25 cellular contexts compared by ENCODE assay signal in the genomic region with DNA sequence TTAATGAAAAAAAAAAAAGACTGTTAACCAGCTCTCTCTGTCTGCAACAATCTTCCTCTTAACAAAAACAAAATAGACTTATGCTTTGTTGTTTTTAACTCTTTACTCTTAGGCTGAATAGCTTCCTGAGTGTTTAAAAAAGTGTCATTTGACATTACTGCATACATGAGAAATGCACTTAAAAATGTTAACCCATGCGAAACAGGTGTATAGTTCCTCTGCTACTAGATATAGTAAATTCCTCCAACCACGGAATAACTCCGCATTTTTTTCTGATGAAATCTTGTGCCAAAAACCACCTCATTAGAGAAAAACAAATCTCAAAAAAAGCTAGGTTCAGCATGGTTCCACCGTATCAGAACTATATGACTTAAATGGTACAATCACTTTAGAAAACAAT.
"Had no signal": no experiment of that assay in that cellular context is flagged by ENCODE, and none has a peak within 500 bp of the region (broad histone marks: within the 10 kb centered on the region; RNA-seq: fewer than 3 reads in every experiment).

No MANE protein-coding gene starts in this region.

- H3K36me3 ChIP-seq: left ventricle myocardium inferior, pancreas, right atrium auricular region, right lobe of liver, tibial nerve, uterus had no signal

- H3K27me3 Mint-ChIP-seq: naive thymus-derived CD4-positive, alpha-beta T cell; natural killer cell treated with Interleukin-12 subunit alpha and Interleukin-12 subunit beta and Interleukin-15 and Interleukin-18, amount 100 ng/mL, for 72 hours; stimulated activated memory B cell treated with anti-CD40 and anti-IgM and Interleukin-4, amounts not matched to agents 10 μg/mL and 1 μg/mL and 100 μg/mL, for 72 hours; stimulated activated naive CD8-positive, alpha-beta T cell treated with anti-CD3 and anti-CD28 coated beads, Interleukin-15, amount 100 ng/mL, for 72 hours; type B pancreatic cell had no signal

- H3K9me3 Mint-ChIP-seq: stimulated activated naive CD8-positive, alpha-beta T cell treated with anti-CD3 and anti-CD28 coated beads, Interleukin-15, amount 100 ng/mL, for 72 hours; type B pancreatic cell had no signal

- H3K4me3 Mint-ChIP-seq: naive thymus-derived CD4-positive, alpha-beta T cell; natural killer cell treated with Interleukin-12 subunit alpha and Interleukin-12 subunit beta and Interleukin-15 and Interleukin-18, amount 100 ng/mL, for 72 hours; stimulated activated memory B cell treated with anti-CD40 and anti-IgM and Interleukin-4, amounts not matched to agents 10 μg/mL and 1 μg/mL and 100 μg/mL, for 72 hours; stimulated activated naive CD8-positive, alpha-beta T cell treated with anti-CD3 and anti-CD28 coated beads, Interleukin-15, amount 100 ng/mL, for 72 hours; type B pancreatic cell had no signal

- H3K27ac ChIP-seq: hepatocyte, left ventricle myocardium inferior, pancreas, psoas muscle, right atrium auricular region, right lobe of liver, tibial nerve, uterus had no signal

- H3K36me3 Mint-ChIP-seq: naive thymus-derived CD4-positive, alpha-beta T cell; natural killer cell treated with Interleukin-12 subunit alpha and Interleukin-12 subunit beta and Interleukin-15 and Interleukin-18, amount 100 ng/mL, for 72 hours; stimulated activated memory B cell treated with anti-CD40 and anti-IgM and Interleukin-4, amounts not matched to agents 10 μg/mL and 1 μg/mL and 100 μg/mL, for 72 hours; type B pancreatic cell had no signal

- H3K27me3 ChIP-seq: hepatocyte, pancreas, right atrium auricular region, right lobe of liver, tibial nerve, uterus had no signal

- H3K4me3 ChIP-seq: hepatocyte, left ventricle myocardium inferior, lung, mucosa of descending colon, pancreas, psoas muscle, right atrium auricular region, right lobe of liver, smooth muscle cell, tibial nerve, uterus had no signal

- ATAC-seq: mucosa of descending colon; naive thymus-derived CD4-positive, alpha-beta T cell; natural killer cell treated with Interleukin-12 subunit alpha and Interleukin-12 subunit beta and Interleukin-15 and Interleukin-18, amount 100 ng/mL, for 72 hours; pancreas; psoas muscle; right lobe of liver; stimulated activated memory B cell treated with anti-CD40 and anti-IgM and Interleukin-4, amounts not matched to agents 10 μg/mL and 1 μg/mL and 100 μg/mL, for 72 hours; stimulated activated naive CD8-positive, alpha-beta T cell treated with anti-CD3 and anti-CD28 coated beads, Interleukin-15, amount 100 ng/mL, for 72 hours had no signal

- H3K9me3 ChIP-seq: left ventricle myocardium inferior, mucosa of descending colon, pancreas, psoas muscle, right atrium auricular region, right lobe of liver, tibial nerve, uterus had no signal

- DNase-seq: islet precursor cell; left ventricle myocardium inferior; midbrain; mucosa of descending colon; naive thymus-derived CD4-positive, alpha-beta T cell; pancreas; posterior cingulate gyrus; psoas muscle; right lobe of liver; stimulated activated CD4-positive, alpha-beta T cell treated with anti-CD3 and anti-CD28 coated beads, Interleukin-1b, Interleukin-23, amount 100 ng/mL, for 48 hours; stimulated activated CD4-positive, alpha-beta T cell treated with anti-CD3 and anti-CD28 coated beads, Interleukin-2, amount 100 ng/mL, for 48 hours; stimulated activated CD4-positive, alpha-beta T cell treated with anti-CD3 and anti-CD28 coated beads, Interleukin-4, amount 100 ng/mL, for 4 hours; stimulated activated CD8-positive, alpha-beta memory T cell treated with anti-CD3 and anti-CD28 coated beads, Interleukin-4, amount 100 ng/mL, for 48 hours; stimulated activated naive CD4-positive, alpha-beta T cell treated with Interleukin-2 at 50 U/mL for 16 hours; stimulated activated naive CD8-positive, alpha-beta T cell treated with anti-CD3 and anti-CD28 coated beads, Interleukin-15, amount 100 ng/mL, for 72 hours; substantia nigra; uterus had no signal

- H3K27ac Mint-ChIP-seq: naive thymus-derived CD4-positive, alpha-beta T cell; natural killer cell treated with Interleukin-12 subunit alpha and Interleukin-12 subunit beta and Interleukin-15 and Interleukin-18, amount 100 ng/mL, for 72 hours; stimulated activated memory B cell treated with anti-CD40 and anti-IgM and Interleukin-4, amounts not matched to agents 10 μg/mL and 1 μg/mL and 100 μg/mL, for 72 hours; stimulated activated naive CD8-positive, alpha-beta T cell treated with anti-CD3 and anti-CD28 coated beads, Interleukin-15, amount 100 ng/mL, for 72 hours; type B pancreatic cell had no signal

- H3K4me1 ChIP-seq: left ventricle myocardium inferior, psoas muscle, right atrium auricular region, tibial nerve, uterus had no signal

- H3K4me1 Mint-ChIP-seq: naive thymus-derived CD4-positive, alpha-beta T cell; stimulated activated memory B cell treated with anti-CD40 and anti-IgM and Interleukin-4, amounts not matched to agents 10 μg/mL and 1 μg/mL and 100 μg/mL, for 72 hours; stimulated activated naive CD8-positive, alpha-beta T cell treated with anti-CD3 and anti-CD28 coated beads, Interleukin-15, amount 100 ng/mL, for 72 hours had no signal
